ENCODE assay signal across 1 cellular context in genomic region chr2:187544371-187545080, GRCh38.
TF ChIP-seq lines count a peak whose summit lies in the region.

No MANE protein-coding gene starts in this region.

TF ChIP-seq in GM23338, 12 proteins besides CTCF, POLR2A, EP300 and RAD21 (continued from another document):
- TF ChIP-seq REST (IDR thresholded peaks at IDR 0.05; ENCODE audit: unreplicated experiment) = no peak
- TF ChIP-seq EZH2phosphoT487 (IDR thresholded peaks at IDR 0.05; ENCODE audit: unreplicated experiment) = no peak
- no peak for TF ChIP-seq JUNB (IDR thresholded peaks at IDR 0.05; ENCODE audit: unreplicated experiment)
- no peak for TF ChIP-seq ZNF331 (CRISPR knock-in tag; IDR thresholded peaks at IDR 0.05; ENCODE audit: low read depth)
- TF ChIP-seq ZNF114 (CRISPR knock-in tag; IDR thresholded peaks at IDR 0.05) = no peak
- TF ChIP-seq EZH2 (IDR thresholded peaks at IDR 0.05; ENCODE audit: low read depth, unreplicated experiment) = no peak
